Comparison of ENCODE assay signal across 27 cellular contexts in genomic region chr18:78915446-78916008, GRCh38.
"Had no signal": no experiment of that assay in that cellular context is flagged by ENCODE, and none has a peak within 500 bp of the region (broad histone marks: within the 10 kb centered on the region; RNA-seq: fewer than 3 reads in every experiment).

No MANE protein-coding gene starts in this region.

- H3K4me3 Mint-ChIP-seq: activated naive CD4-positive, alpha-beta T cell treated with anti-CD3 and anti-CD28 coated beads, Interleukin-2, amount 50 U/mL, for 24 hours; activated naive CD8-positive, alpha-beta T cell treated with anti-CD3 and anti-CD28 coated beads, Interleukin-2, amount 50 U/mL, for 24 hours; activated T-cell treated with anti-CD3 and anti-CD28 coated beads, Interleukin-2, amount 50 U/mL, for 4 hours; activated T-helper 17 cell treated with anti-CD3 and anti-CD28 coated beads, Interleukin-2, amount 50 U/mL, for 72 hours; natural killer cell; neural progenitor cell had no signal

- H3K9me3 ChIP-seq: testis, transverse colon, uterus had no signal

- H3K9ac ChIP-seq: neural progenitor cell had no signal

- H3K36me3 Mint-ChIP-seq: activated naive CD4-positive, alpha-beta T cell treated with anti-CD3 and anti-CD28 coated beads, Interleukin-2, amount 50 U/mL, for 24 hours; natural killer cell; neural progenitor cell had no signal

- H3K27ac Mint-ChIP-seq: activated naive CD4-positive, alpha-beta T cell treated with anti-CD3 and anti-CD28 coated beads, Interleukin-2, amount 50 U/mL, for 24 hours; activated naive CD8-positive, alpha-beta T cell treated with anti-CD3 and anti-CD28 coated beads, Interleukin-2, amount 50 U/mL, for 24 hours; activated T-helper 17 cell treated with anti-CD3 and anti-CD28 coated beads, Interleukin-2, amount 50 U/mL, for 72 hours; natural killer cell; neural progenitor cell had no signal

- H3K36me3 ChIP-seq: neural progenitor cell, transverse colon, uterus, WERI-Rb-1 had no signal

- H3K27ac ChIP-seq: hepatocyte, neural progenitor cell, testis, transverse colon, uterus, WERI-Rb-1 had no signal

- H3K4me1 ChIP-seq: neural progenitor cell, testis, transverse colon, uterus had no signal

- ATAC-seq: activated CD4-positive, CD25-positive, alpha-beta regulatory T cell treated with anti-CD3 and anti-CD28 coated beads, Interleukin-2, amount 50 U/mL, for 24 hours; activated naive CD8-positive, alpha-beta T cell treated with anti-CD3 and anti-CD28 coated beads, Interleukin-2, amount 50 U/mL, for 24 hours; activated T-cell treated with anti-CD3 and anti-CD28 coated beads, Interleukin-2, amount 50 U/mL, for 4 hours; activated T-helper 17 cell treated with anti-CD3 and anti-CD28 coated beads, Interleukin-2, amount 50 U/mL, for 72 hours; left cardiac atrium; natural killer cell; right cardiac atrium; stimulated activated naive CD8-positive, alpha-beta T cell treated with anti-CD3 and anti-CD28 coated beads, Interleukin-15, Interleukin-2, amounts not matched to agents 100 U/mL and 50 U/mL, for 24 hours had no signal

- H3K79me2 ChIP-seq: hepatocyte had no signal

- H3K4me1 Mint-ChIP-seq: activated naive CD4-positive, alpha-beta T cell treated with anti-CD3 and anti-CD28 coated beads, Interleukin-2, amount 50 U/mL, for 24 hours; activated naive CD8-positive, alpha-beta T cell treated with anti-CD3 and anti-CD28 coated beads, Interleukin-2, amount 50 U/mL, for 24 hours; activated T-helper 17 cell treated with anti-CD3 and anti-CD28 coated beads, Interleukin-2, amount 50 U/mL, for 72 hours; natural killer cell; neural progenitor cell had no signal

- H2AFZ ChIP-seq: hepatocyte, neural progenitor cell had no signal

- H3K27me3 ChIP-seq: hepatocyte, neural progenitor cell, testis, transverse colon, uterus had no signal

- FAIRE-seq: colon, endometrium, frontal cortex, keratinocyte had no signal

- H3K9me3 Mint-ChIP-seq: activated naive CD4-positive, alpha-beta T cell treated with anti-CD3 and anti-CD28 coated beads, Interleukin-2, amount 50 U/mL, for 24 hours; activated T-cell treated with anti-CD3 and anti-CD28 coated beads, Interleukin-2, amount 50 U/mL, for 4 hours had no signal

- DNase-seq: activated CD4-positive, alpha-beta T cell treated with anti-CD3 and anti-CD28 coated beads for 48 hours; activated CD4-positive, alpha-beta T cell treated with anti-CD3 and anti-CD28 coated beads, Interleukin-2, amount 50 U/mL, for 48 hours; activated naive CD8-positive, alpha-beta T cell treated with anti-CD3 and anti-CD28 coated beads, Interleukin-2, amount 50 U/mL, for 24 hours; activated T-cell treated with anti-CD3 and anti-CD28 coated beads, Interleukin-2, amount 50 U/mL, for 4 hours; amygdala; dermis blood vessel endothelial cell; effector CD4-positive, alpha-beta T cell; glutamatergic neuron; left cardiac atrium; mesenchymal stem cell; natural killer cell; right cardiac atrium; stimulated activated CD4-positive, alpha-beta T cell treated with anti-CD3 and anti-CD28 coated beads, Interleukin-2, amount 100 ng/mL, for 48 hours; stimulated activated naive CD8-positive, alpha-beta T cell treated with anti-CD3 and anti-CD28 coated beads, Interleukin-15, Interleukin-2, amounts not matched to agents 100 U/mL and 50 U/mL, for 24 hours; testis; transverse colon; uterus; WERI-Rb-1 had no signal

- H3K4me3 ChIP-seq: hepatocyte, neural progenitor cell, testis, transverse colon, uterus had no signal

- H3K27me3 Mint-ChIP-seq: activated naive CD8-positive, alpha-beta T cell treated with anti-CD3 and anti-CD28 coated beads, Interleukin-2, amount 50 U/mL, for 24 hours had no signal

- H3K4me2 ChIP-seq: hepatocyte, neural progenitor cell had no signal
